Comparison of ENCODE assay signal across 2 cellular contexts in genomic region chr6:17964633-17965032, GRCh38.
TF ChIP-seq lines count a peak whose summit lies in the region.

No MANE protein-coding gene starts in this region.

TF ChIP-seq in SK-N-SH, 30 proteins besides CTCF, POLR2A, EP300 and RAD21 (continued from another document):
- TF ChIP-seq REST (IDR thresholded peaks at IDR 0.05; ENCODE audit: low read depth, low read length) (no peak), USF2 (IDR thresholded peaks at IDR 0.05; ENCODE audit: borderline replicate concordance, low read depth, low read length) (no peak), TAF1 (IDR thresholded peaks at IDR 0.05; ENCODE audit: borderline replicate concordance, low read depth, low read length) (no peak), SIN3A (IDR thresholded peaks at IDR 0.05; ENCODE audit: borderline replicate concordance, low read depth, low read length) (no peak), CHD2 (IDR thresholded peaks at IDR 0.05; ENCODE audit: low read length, partially characterized antibody) (no peak), TCF12 (IDR thresholded peaks at IDR 0.05) (no peak), RFX5 (IDR thresholded peaks at IDR 0.05; ENCODE audit: low read length) (no peak), GATA2 (CRISPR knock-in tag; IDR thresholded peaks at IDR 0.05) (no peak)
TF ChIP-seq in SK-N-SH: peak in this region for 0.

TF ChIP-seq in SK-N-SH treated with all-trans-retinoic acid at 6 μM for 48 hours, 23 proteins besides CTCF, POLR2A, EP300 and RAD21 (continued from another document):
- TF ChIP-seq POU6F1 (CRISPR knock-in tag; IDR thresholded peaks at IDR 0.05; ENCODE audit: borderline replicate concordance, low read depth) = no peak
- TF ChIP-seq TOX (CRISPR knock-in tag; IDR thresholded peaks at IDR 0.05; ENCODE audit: borderline replicate concordance) = no peak
